In genomic region chr2:74507145-74507925, GRCh38 we compare ENCODE assay signal across 1 cellular context.
TF ChIP-seq lines count a peak whose summit lies in the region.

Gene PCGF1 (minus strand): TSS chr2:74507695. CDS start chr2:74507668, 27 bp downstream.

TF ChIP-seq in HepG2, 621 proteins besides CTCF, POLR2A, EP300 and RAD21 (continued from another document and continues in another):
- TF ChIP-seq, protein P1, sequence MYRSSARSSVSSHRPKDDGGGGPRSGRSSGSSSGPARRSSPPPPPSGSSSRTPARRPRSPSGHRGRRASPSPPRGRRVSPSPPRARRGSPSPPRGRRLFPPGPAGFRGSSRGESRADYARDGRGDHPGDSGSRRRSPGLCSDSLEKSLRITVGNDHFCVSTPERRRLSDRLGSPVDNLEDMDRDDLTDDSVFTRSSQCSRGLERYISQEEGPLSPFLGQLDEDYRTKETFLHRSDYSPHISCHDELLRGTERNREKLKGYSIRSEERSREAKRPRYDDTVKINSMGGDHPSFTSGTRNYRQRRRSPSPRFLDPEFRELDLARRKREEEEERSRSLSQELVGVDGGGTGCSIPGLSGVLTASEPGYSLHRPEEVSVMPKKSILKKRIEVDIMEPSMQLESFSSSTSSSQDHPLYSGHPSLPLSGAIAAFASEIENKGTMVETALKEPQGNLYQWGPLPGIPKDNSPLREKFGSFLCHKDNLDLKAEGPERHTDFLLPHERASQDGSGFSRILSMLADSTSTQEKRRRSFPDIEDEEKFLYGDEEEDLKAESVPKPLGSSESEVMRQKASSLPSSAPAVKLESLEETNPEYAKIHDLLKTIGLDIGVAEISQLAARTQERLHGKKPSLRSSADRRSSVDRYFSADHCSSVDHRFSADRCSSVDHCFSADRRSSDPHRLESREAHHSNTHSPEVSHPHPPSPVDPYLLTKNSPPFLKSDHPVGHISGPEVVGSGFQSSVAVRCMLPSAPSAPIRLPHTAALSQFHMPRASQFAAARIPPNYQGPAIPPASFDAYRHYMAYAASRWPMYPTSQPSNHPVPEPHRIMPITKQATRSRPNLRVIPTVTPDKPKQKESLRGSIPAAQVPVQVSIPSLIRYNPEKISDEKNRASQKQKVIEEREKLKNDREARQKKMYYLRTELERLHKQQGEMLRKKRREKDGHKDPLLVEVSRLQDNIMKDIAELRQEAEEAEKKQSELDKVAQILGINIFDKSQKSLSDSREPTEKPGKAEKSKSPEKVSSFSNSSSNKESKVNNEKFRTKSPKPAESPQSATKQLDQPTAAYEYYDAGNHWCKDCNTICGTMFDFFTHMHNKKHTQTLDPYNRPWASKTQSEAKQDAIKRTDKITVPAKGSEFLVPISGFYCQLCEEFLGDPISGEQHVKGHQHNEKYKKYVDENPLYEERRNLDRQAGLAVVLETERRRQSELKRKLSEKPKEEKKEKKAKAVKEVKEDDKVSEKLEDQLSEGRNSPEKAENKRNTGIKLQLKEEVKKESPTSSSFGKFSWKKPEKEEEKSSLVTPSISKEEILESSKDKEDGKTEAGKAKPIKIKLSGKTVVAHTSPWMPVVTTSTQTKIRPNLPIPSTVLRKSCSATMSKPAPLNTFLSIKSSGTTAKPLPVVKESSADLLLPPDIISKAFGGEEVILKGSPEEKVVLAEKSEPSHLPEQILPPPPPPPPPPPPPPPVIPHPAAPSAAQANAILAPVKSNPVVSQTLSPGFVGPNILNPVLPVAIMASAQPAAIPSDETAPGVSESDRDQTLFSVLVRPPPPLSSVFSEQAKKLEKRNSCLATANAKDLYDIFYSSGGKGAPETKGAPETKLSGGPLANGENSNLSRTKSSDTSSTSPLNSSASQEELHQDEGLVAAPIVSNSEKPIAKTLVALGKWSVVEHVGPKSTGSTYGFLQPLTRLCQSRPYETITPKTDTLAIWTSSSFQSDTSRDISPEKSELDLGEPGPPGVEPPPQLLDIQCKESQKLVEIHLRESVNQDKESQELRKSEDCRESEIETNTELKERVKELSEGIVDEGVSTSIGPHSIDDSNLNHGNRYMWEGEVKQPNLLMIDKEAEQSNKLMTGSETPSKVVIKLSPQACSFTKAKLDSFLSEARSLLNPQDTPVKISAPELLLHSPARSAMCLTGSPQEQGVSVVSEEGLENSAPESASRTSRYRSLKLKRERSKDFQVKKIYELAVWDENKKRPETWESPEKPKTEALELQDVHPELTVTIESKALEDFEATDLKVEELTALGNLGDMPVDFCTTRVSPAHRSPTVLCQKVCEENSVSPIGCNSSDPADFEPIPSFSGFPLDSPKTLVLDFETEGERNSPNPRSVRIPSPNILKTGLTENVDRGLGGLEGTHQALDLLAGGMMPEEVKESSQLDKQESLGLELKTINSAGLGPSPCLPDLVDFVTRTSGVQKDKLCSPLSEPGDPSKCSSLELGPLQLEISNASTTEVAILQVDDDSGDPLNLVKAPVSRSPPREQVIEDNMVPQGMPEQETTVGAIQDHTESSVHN (CRISPR knock-in tag; IDR thresholded peaks at IDR 0.05) = peak; percentile 87; the same call in 1 of the 2 replicates
- TF ChIP-seq SMARCC2 (IDR thresholded peaks at IDR 0.05) = no peak
- peak; percentile 97 for TF ChIP-seq ZFP90 (CRISPR knock-in tag; IDR thresholded peaks at IDR 0.05; ENCODE audit: borderline replicate concordance)
- TF ChIP-seq GFI1 (CRISPR knock-in tag; IDR thresholded peaks at IDR 0.05; ENCODE audit: borderline replicate concordance) = no peak
- TF ChIP-seq ZNF577 (CRISPR knock-in tag; IDR thresholded peaks at IDR 0.05; ENCODE audit: borderline replicate concordance, low read depth) = 0 out of 2 replicates have a peak, but pooled peaks have one; percentile 17
- TF ChIP-seq, protein P2, sequence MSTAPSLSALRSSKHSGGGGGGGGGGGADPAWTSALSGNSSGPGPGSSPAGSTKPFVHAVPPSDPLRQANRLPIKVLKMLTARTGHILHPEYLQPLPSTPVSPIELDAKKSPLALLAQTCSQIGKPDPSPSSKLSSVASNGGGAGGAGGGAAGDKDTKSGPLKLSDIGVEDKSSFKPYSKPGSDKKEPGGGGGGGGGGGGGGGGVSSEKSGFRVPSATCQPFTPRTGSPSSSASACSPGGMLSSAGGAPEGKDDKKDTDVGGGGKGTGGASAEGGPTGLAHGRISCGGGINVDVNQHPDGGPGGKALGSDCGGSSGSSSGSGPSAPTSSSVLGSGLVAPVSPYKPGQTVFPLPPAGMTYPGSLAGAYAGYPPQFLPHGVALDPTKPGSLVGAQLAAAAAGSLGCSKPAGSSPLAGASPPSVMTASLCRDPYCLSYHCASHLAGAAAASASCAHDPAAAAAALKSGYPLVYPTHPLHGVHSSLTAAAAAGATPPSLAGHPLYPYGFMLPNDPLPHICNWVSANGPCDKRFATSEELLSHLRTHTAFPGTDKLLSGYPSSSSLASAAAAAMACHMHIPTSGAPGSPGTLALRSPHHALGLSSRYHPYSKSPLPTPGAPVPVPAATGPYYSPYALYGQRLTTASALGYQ (CRISPR knock-in tag; IDR thresholded peaks at IDR 0.05) = peak; percentile 61; the same call in 1 of the 2 replicates
- TF ChIP-seq ZBTB25 (CRISPR knock-in tag; IDR thresholded peaks at IDR 0.05) = peak; percentile 78; the same call in 1 of the 2 replicates
- TF ChIP-seq CBX5 (CRISPR knock-in tag; IDR thresholded peaks at IDR 0.05; ENCODE audit: borderline replicate concordance) = peak; percentile 95
- peak; percentile 75 for TF ChIP-seq HDAC1 (CRISPR knock-in tag; IDR thresholded peaks at IDR 0.05)
- TF ChIP-seq SP4 (CRISPR knock-in tag; IDR thresholded peaks at IDR 0.05) = peak; percentile 89
- peak; percentile 94 for TF ChIP-seq ISL2 (CRISPR knock-in tag; IDR thresholded peaks at IDR 0.05)
- TF ChIP-seq, protein P3, sequence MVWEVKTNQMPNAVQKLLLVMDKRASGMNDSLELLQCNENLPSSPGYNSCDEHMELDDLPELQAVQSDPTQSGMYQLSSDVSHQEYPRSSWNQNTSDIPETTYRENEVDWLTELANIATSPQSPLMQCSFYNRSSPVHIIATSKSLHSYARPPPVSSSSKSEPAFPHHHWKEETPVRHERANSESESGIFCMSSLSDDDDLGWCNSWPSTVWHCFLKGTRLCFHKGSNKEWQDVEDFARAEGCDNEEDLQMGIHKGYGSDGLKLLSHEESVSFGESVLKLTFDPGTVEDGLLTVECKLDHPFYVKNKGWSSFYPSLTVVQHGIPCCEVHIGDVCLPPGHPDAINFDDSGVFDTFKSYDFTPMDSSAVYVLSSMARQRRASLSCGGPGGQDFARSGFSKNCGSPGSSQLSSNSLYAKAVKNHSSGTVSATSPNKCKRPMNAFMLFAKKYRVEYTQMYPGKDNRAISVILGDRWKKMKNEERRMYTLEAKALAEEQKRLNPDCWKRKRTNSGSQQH (CRISPR knock-in tag; IDR thresholded peaks at IDR 0.05; ENCODE audit: low read depth) = 0 out of 2 replicates have a peak, but pooled peaks have one; percentile 44
- 0 out of 2 replicates have a peak, but pooled peaks have one; percentile 33 for TF ChIP-seq ZNF850 (CRISPR knock-in tag; conservative IDR thresholded peaks at IDR 0.05)
- TF ChIP-seq JUN (CRISPR knock-in tag; IDR thresholded peaks at IDR 0.05) = peak; percentile 61; the same call in 1 of the 2 replicates
- TF ChIP-seq, protein P4, sequence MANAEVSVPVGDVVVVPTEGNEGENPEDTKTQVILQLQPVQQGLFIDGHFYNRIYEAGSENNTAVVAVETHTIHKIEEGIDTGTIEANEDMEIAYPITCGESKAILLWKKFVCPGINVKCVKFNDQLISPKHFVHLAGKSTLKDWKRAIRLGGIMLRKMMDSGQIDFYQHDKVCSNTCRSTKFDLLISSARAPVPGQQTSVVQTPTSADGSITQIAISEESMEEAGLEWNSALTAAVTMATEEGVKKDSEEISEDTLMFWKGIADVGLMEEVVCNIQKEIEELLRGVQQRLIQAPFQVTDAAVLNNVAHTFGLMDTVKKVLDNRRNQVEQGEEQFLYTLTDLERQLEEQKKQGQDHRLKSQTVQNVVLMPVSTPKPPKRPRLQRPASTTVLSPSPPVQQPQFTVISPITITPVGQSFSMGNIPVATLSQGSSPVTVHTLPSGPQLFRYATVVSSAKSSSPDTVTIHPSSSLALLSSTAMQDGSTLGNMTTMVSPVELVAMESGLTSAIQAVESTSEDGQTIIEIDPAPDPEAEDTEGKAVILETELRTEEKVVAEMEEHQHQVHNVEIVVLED (CRISPR knock-in tag; IDR thresholded peaks at IDR 0.05; ENCODE audit: borderline replicate concordance) = peak; percentile 74; the same call in 1 of the 2 replicates
- peak; percentile 63; the same call in 1 of the 2 replicates for TF ChIP-seq ZBTB4 (CRISPR knock-in tag; IDR thresholded peaks at IDR 0.05; ENCODE audit: borderline replicate concordance)
- peak; percentile 90 for TF ChIP-seq ZBTB7A (CRISPR knock-in tag; IDR thresholded peaks at IDR 0.05)
- TF ChIP-seq PAF1 (CRISPR knock-in tag; IDR thresholded peaks at IDR 0.05) = no peak
- TF ChIP-seq, protein P5, sequence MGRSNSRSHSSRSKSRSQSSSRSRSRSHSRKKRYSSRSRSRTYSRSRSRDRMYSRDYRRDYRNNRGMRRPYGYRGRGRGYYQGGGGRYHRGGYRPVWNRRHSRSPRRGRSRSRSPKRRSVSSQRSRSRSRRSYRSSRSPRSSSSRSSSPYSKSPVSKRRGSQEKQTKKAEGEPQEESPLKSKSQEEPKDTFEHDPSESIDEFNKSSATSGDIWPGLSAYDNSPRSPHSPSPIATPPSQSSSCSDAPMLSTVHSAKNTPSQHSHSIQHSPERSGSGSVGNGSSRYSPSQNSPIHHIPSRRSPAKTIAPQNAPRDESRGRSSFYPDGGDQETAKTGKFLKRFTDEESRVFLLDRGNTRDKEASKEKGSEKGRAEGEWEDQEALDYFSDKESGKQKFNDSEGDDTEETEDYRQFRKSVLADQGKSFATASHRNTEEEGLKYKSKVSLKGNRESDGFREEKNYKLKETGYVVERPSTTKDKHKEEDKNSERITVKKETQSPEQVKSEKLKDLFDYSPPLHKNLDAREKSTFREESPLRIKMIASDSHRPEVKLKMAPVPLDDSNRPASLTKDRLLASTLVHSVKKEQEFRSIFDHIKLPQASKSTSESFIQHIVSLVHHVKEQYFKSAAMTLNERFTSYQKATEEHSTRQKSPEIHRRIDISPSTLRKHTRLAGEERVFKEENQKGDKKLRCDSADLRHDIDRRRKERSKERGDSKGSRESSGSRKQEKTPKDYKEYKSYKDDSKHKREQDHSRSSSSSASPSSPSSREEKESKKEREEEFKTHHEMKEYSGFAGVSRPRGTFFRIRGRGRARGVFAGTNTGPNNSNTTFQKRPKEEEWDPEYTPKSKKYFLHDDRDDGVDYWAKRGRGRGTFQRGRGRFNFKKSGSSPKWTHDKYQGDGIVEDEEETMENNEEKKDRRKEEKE (IDR thresholded peaks at IDR 0.05) = no peak
- no peak for TF ChIP-seq KDM6A (CRISPR knock-in tag; IDR thresholded peaks at IDR 0.05; ENCODE audit: low read depth)
- no peak for TF ChIP-seq ZNF367 (CRISPR knock-in tag; IDR thresholded peaks at IDR 0.05; ENCODE audit: borderline replicate concordance)
- TF ChIP-seq ZNF788 (CRISPR knock-in tag; IDR thresholded peaks at IDR 0.05; ENCODE audit: borderline replicate concordance) = peak; percentile 95
- TF ChIP-seq JUND (CRISPR knock-in tag; IDR thresholded peaks at IDR 0.05) = peak; percentile 9
- no peak; the same call in 1 of the 2 replicates for TF ChIP-seq RBAK (CRISPR knock-in tag; IDR thresholded peaks at IDR 0.05)
- no peak for TF ChIP-seq ZNF430 (CRISPR knock-in tag; IDR thresholded peaks at IDR 0.05)
- TF ChIP-seq ZNF446 (CRISPR knock-in tag; IDR thresholded peaks at IDR 0.05) = no peak
- TF ChIP-seq KDM4B (CRISPR knock-in tag; IDR thresholded peaks at IDR 0.05) = peak; percentile 94
- TF ChIP-seq POLR2AphosphoS2 (IDR thresholded peaks at IDR 0.05; ENCODE audit: low read depth, low read length) = peak; percentile 83
- peak; percentile 96 for TF ChIP-seq ZNF543 (CRISPR knock-in tag; IDR thresholded peaks at IDR 0.05)
- no peak for TF ChIP-seq ZNF281 (CRISPR knock-in tag; IDR thresholded peaks at IDR 0.05; ENCODE audit: borderline replicate concordance)
